ENCODE assay signal across 24 cellular contexts in genomic region chr3:194857459-194858113, GRCh38.
"Had no signal": no experiment of that assay in that cellular context is flagged by ENCODE, and none has a peak within 500 bp of the region (broad histone marks: within the 10 kb centered on the region; RNA-seq: fewer than 3 reads in every experiment).

No MANE protein-coding gene starts in this region.

- H3K9ac ChIP-seq: SK-N-SH had no signal

- H3K27me3 ChIP-seq: brain microvascular endothelial cell, cardiac muscle cell, Peyer's patch, SJCRH30 had no signal

- DNase-seq: activated CD4-positive, alpha-beta memory T cell treated with anti-CD3 and anti-CD28 coated beads, Interleukin-2, amount 10 ng/mL, durations not matched to agents 7 days and 5 days; activated CD4-positive, alpha-beta T cell treated with anti-CD3 and anti-CD28 coated beads for 36 hours; activated CD4-positive, alpha-beta T cell treated with anti-CD3 and anti-CD28 coated beads, Interleukin-2, amount 50 U/mL, for 1 hour; activated gamma-delta T cell treated with Interleukin-2 at 50 U/mL for 16 hours; activated T-cell treated with anti-CD3 and anti-CD28 coated beads for 4 hours; activated T-cell treated with anti-CD3 and anti-CD28 coated beads, Interleukin-2, amount 50 U/mL, for 48 hours; amygdala; brain microvascular endothelial cell; MM.1S; NCI-H1105 treated with DMSO at 0.1 percent for 48 hours; NCI-H1436 treated with DMSO at 0.1 percent for 48 hours; NCI-H187; NCI-H2081; NCI-H510A treated with DMSO at 0.1 percent for 48 hours; Peyer's patch; Right ventricle myocardium superior; SJCRH30; SK-N-SH; T-helper 1 cell had no signal

- H3K4me3 Mint-ChIP-seq: activated CD4-positive, alpha-beta memory T cell treated with anti-CD3 and anti-CD28 coated beads, Interleukin-2, amount 10 ng/mL, durations not matched to agents 7 days and 5 days; activated CD4-positive, alpha-beta T cell treated with anti-CD3 and anti-CD28 coated beads for 36 hours; activated naive CD4-positive, alpha-beta T cell treated with anti-CD3 and anti-CD28 coated beads, Interleukin-2, amount 50 U/mL, for 24 hours had no signal

- H3K4me1 Mint-ChIP-seq: activated CD4-positive, alpha-beta memory T cell treated with anti-CD3 and anti-CD28 coated beads, Interleukin-2, amount 10 ng/mL, durations not matched to agents 7 days and 5 days; activated CD4-positive, alpha-beta T cell treated with anti-CD3 and anti-CD28 coated beads for 36 hours; activated naive CD4-positive, alpha-beta T cell treated with anti-CD3 and anti-CD28 coated beads, Interleukin-2, amount 50 U/mL, for 24 hours had no signal

- H3K4me3 ChIP-seq: cardiac muscle cell, Peyer's patch, SJCRH30 had no signal

- H3K9me3 Mint-ChIP-seq: activated CD4-positive, alpha-beta memory T cell treated with anti-CD3 and anti-CD28 coated beads, Interleukin-2, amount 10 ng/mL, durations not matched to agents 7 days and 5 days; activated naive CD4-positive, alpha-beta T cell treated with anti-CD3 and anti-CD28 coated beads, Interleukin-2, amount 50 U/mL, for 24 hours; activated T-helper 2 cell treated with anti-CD3 and anti-CD28 coated beads, Interferon-gamma antibody, Interleukin-2, Interleukin-4, amounts not matched to agents 10 μg/mL and 5 μg/mL and 100 μg/mL, durations not matched to agents 14 hours and 24 hours and 36 hours had no signal

- H3K4me2 ChIP-seq: SK-N-SH had no signal

- H3K36me3 Mint-ChIP-seq: activated naive CD4-positive, alpha-beta T cell treated with anti-CD3 and anti-CD28 coated beads, Interleukin-2, amount 50 U/mL, for 24 hours had no signal

- H3K27ac Mint-ChIP-seq: activated CD4-positive, alpha-beta memory T cell treated with anti-CD3 and anti-CD28 coated beads, Interleukin-2, amount 10 ng/mL, durations not matched to agents 7 days and 5 days; activated CD4-positive, alpha-beta T cell treated with anti-CD3 and anti-CD28 coated beads for 36 hours; activated naive CD4-positive, alpha-beta T cell treated with anti-CD3 and anti-CD28 coated beads, Interleukin-2, amount 50 U/mL, for 24 hours; activated T-helper 2 cell treated with anti-CD3 and anti-CD28 coated beads, Interferon-gamma antibody, Interleukin-2, Interleukin-4, amounts not matched to agents 10 μg/mL and 5 μg/mL and 100 μg/mL, durations not matched to agents 14 hours and 24 hours and 36 hours had no signal

- H3K27ac ChIP-seq: brain microvascular endothelial cell, cardiac muscle cell, Peyer's patch, RWPE1, SJCRH30, VCaP had no signal

- H3K4me1 ChIP-seq: SJCRH30 had no signal

- H3K27me3 Mint-ChIP-seq: activated naive CD4-positive, alpha-beta T cell treated with anti-CD3 and anti-CD28 coated beads, Interleukin-2, amount 50 U/mL, for 24 hours had no signal

- H3K9me3 ChIP-seq: Peyer's patch, SJCRH30, SK-N-SH had no signal

- H3K36me3 ChIP-seq: brain microvascular endothelial cell, cardiac muscle cell, Peyer's patch, SJCRH30 had no signal
